ENCODE assay signal across 12 cellular contexts in genomic region chr2:134581877-134582546, GRCh38.
DNase-seq lines count a peak whose midpoint lies in the region; ATAC-seq and TF ChIP-seq lines count a peak whose summit lies in the region.
"Had no signal": no experiment of that assay in that cellular context is flagged by ENCODE, and none has a peak within 500 bp of the region (broad histone marks: within the 10 kb centered on the region; RNA-seq: fewer than 3 reads in every experiment).

No MANE protein-coding gene starts in this region.

- no peaks in the 10 kb centered on the region for H3K27me3 ChIP-seq in MM.1S (replicated peaks; ENCODE audit: insufficient read depth, low read length)
- H3K27me3 ChIP-seq in naive thymus-derived CD4-positive, alpha-beta T cell (ENCODE audit: control insufficient read depth in 2 of 2, insufficient read depth in 2 of 2, low read length in 2 of 2) = no peaks in the 10 kb centered on the region

- H3K4me1 Mint-ChIP-seq in naive thymus-derived CD4-positive, alpha-beta T cell = peaks cover 0 to 19% (median 0%) of the 10 kb centered on the region in 7 donors

- ATAC-seq in GM18909 (IDR thresholded peaks at IDR 0.05; ENCODE audit: poor library complexity, unreplicated experiment) (peak; percentile 61), HG02678 (IDR thresholded peaks at IDR 0.05; ENCODE audit: unreplicated experiment) (peak; percentile 81), HG03460 (IDR thresholded peaks at IDR 0.05; ENCODE audit: unreplicated experiment) (no peak)
- no peak for ATAC-seq in naive thymus-derived CD4-positive, alpha-beta T cell
- ATAC-seq: activated CD4-positive, alpha-beta T cell treated with anti-CD3 and anti-CD28 coated beads for 36 hours; activated naive CD4-positive, alpha-beta T cell treated with anti-CD3 and anti-CD28 coated beads, Interleukin-2, amount 50 U/mL, for 72 hours had no signal

- peaks cover 7% of the 10 kb centered on the region; the same call in 1 of the 2 replicates for H3K4me1 ChIP-seq in MM.1S (ENCODE audit: low read length)
- no peaks in the 10 kb centered on the region for H3K4me1 ChIP-seq in naive thymus-derived CD4-positive, alpha-beta T cell (ENCODE audit: control insufficient read depth in 2 of 2, insufficient read depth in 2 of 2, low read length in 2 of 2)

- H3K4me3 Mint-ChIP-seq in naive thymus-derived CD4-positive, alpha-beta T cell = no peak overlapping the region
- H3K4me3 Mint-ChIP-seq: activated CD4-positive, alpha-beta T cell treated with anti-CD3 and anti-CD28 coated beads for 36 hours; type B pancreatic cell had no signal

- H3K36me3 Mint-ChIP-seq in naive thymus-derived CD4-positive, alpha-beta T cell = no peaks in the 10 kb centered on the region
- H3K36me3 Mint-ChIP-seq: activated naive CD4-positive, alpha-beta T cell treated with anti-CD3 and anti-CD28 coated beads, Interleukin-2, amount 50 U/mL, for 72 hours; type B pancreatic cell had no signal

- H3K79me2 ChIP-seq in MM.1S (ENCODE audit: low read length) = no peaks in the 10 kb centered on the region

- no peaks in the 10 kb centered on the region for H3K36me3 ChIP-seq in MM.1S (replicated peaks; ENCODE audit: insufficient read depth, low read length)
- no peaks in the 10 kb centered on the region for H3K36me3 ChIP-seq in naive thymus-derived CD4-positive, alpha-beta T cell (ENCODE audit: control insufficient read depth in 2 of 3, insufficient read depth in 3 of 3, low read length in 3 of 3)

- H4K20me1 ChIP-seq in MM.1S (ENCODE audit: insufficient read depth, low read length) = no peaks in the 10 kb centered on the region

- H3K9me3 ChIP-seq in MM.1S (replicated peaks; ENCODE audit: insufficient read depth, low read length) = no peaks in the 10 kb centered on the region
- no peaks in the 10 kb centered on the region for H3K9me3 ChIP-seq in naive thymus-derived CD4-positive, alpha-beta T cell (ENCODE audit: control insufficient read depth in 2 of 3, low read length in 3 of 3)

- no peaks in the 10 kb centered on the region for H3F3A ChIP-seq in MM.1S (ENCODE audit: insufficient read depth, low read length)

- H3K27ac Mint-ChIP-seq in naive thymus-derived CD4-positive, alpha-beta T cell = peak overlapping the region in 1 of 9 donors; percentile 31
- H3K27ac Mint-ChIP-seq: activated CD4-positive, alpha-beta T cell treated with anti-CD3 and anti-CD28 coated beads for 36 hours; activated naive CD4-positive, alpha-beta T cell treated with anti-CD3 and anti-CD28 coated beads, Interleukin-2, amount 50 U/mL, for 72 hours; type B pancreatic cell had no signal

- no peak overlapping the region for H3K4me3 ChIP-seq in MM.1S (ENCODE audit: low read length)
- no peak overlapping the region for H3K4me3 ChIP-seq in naive thymus-derived CD4-positive, alpha-beta T cell (ENCODE audit: low read length)

- H2AFZ ChIP-seq in MM.1S (ENCODE audit: low read length) = no peak overlapping the region

- no peak overlapping the region for H3K4me2 ChIP-seq in MM.1S (ENCODE audit: low read depth, low read length)

- no peak overlapping the region for H3K9ac ChIP-seq in MM.1S (ENCODE audit: low read length)

- H3K9me2 ChIP-seq in MM.1S (replicated peaks; ENCODE audit: insufficient read depth, low read length) = no peaks in the 10 kb centered on the region

- DNase-seq in CD1c-positive myeloid dendritic cell (ENCODE audit: extremely low spot score) (peak; percentile 4), MM.1S (peak; percentile 43), DMS53 treated with DMSO at 0.1 percent for 48 hours (lab: John Stamatoyannopoulos, UW; ENCODE audit: unreplicated experiment) (no peak)
- DNase-seq in naive thymus-derived CD4-positive, alpha-beta T cell = no peak
- no peak for DNase-seq in stimulated activated CD4-positive, alpha-beta T cell treated with anti-CD3 and anti-CD28 coated beads, Interleukin-2, amount 100 ng/mL, for 48 hours
- DNase-seq: activated CD4-positive, alpha-beta T cell treated with anti-CD3 and anti-CD28 coated beads for 36 hours; NCI-H526 had no signal

- TF ChIP-seq CTCF in MM.1S (IDR thresholded peaks at IDR 0.05; ENCODE audit: low read length) = no peak

- intact Hi-C loops in naive thymus-derived CD4-positive, alpha-beta T cell (cut with micrococcal nuclease) = no loop called here

- H3K27me3 Mint-ChIP-seq in naive thymus-derived CD4-positive, alpha-beta T cell = no peaks in the 10 kb centered on the region
- H3K27me3 Mint-ChIP-seq: type B pancreatic cell had no signal

- H3K9me3 Mint-ChIP-seq in naive thymus-derived CD4-positive, alpha-beta T cell = peaks cover 0 to 6% (median 0%) of the 10 kb centered on the region in 11 donors
- H3K9me3 Mint-ChIP-seq: activated naive CD4-positive, alpha-beta T cell treated with anti-CD3 and anti-CD28 coated beads, Interleukin-2, amount 50 U/mL, for 72 hours; type B pancreatic cell had no signal

- POLR2A ChIA-PET in naive thymus-derived CD4-positive, alpha-beta T cell (lab: Charles Lee) = no interaction called here

- H3K27ac ChIP-seq in MM.1S (ENCODE audit: low read length) = no peak overlapping the region
- no peak overlapping the region for H3K27ac ChIP-seq in naive thymus-derived CD4-positive, alpha-beta T cell (ENCODE audit: low read depth, low read length)

- CTCF ChIA-PET in naive thymus-derived CD4-positive, alpha-beta T cell (lab: Charles Lee) = no interaction called here

Comparison
In these comparisons a context has a peak if more than half of its experiments do, and no peak if none do; other contexts are left out.
1. DNase-seq: peak in CD1c-positive myeloid dendritic cell (single experiment) and MM.1S (single experiment); none in naive thymus-derived CD4-positive, alpha-beta T cell (0 of 9), DMS53 treated with DMSO at 0.1 percent for 48 hours (single experiment) and stimulated activated CD4-positive, alpha-beta T cell treated with anti-CD3 and anti-CD28 coated beads, Interleukin-2, amount 100 ng/mL, for 48 hours (0 of 2).
2. ATAC-seq: peak in GM18909 (single experiment) and HG02678 (single experiment); none in HG03460 (single experiment) and naive thymus-derived CD4-positive, alpha-beta T cell (single experiment).